ENCODE assay signal across 32 cellular contexts in genomic region chr15:32842081-32842480, GRCh38.
"Had no signal": no experiment of that assay in that cellular context is flagged by ENCODE, and none has a peak within 500 bp of the region (broad histone marks: within the 10 kb centered on the region; RNA-seq: fewer than 3 reads in every experiment).

No MANE protein-coding gene starts in this region.

- H3K4me2 ChIP-seq: SK-N-SH had no signal

- H3K27me3 Mint-ChIP-seq: activated naive CD8-positive, alpha-beta T cell treated with anti-CD3 and anti-CD28 coated beads for 36 hours; central memory CD8-positive, alpha-beta T cell had no signal

- H3K4me3 ChIP-seq: cardiac muscle cell, MG63, Peyer's patch, SJSA1 had no signal

- H3K4me1 Mint-ChIP-seq: activated naive CD4-positive, alpha-beta T cell treated with anti-CD3 and anti-CD28 coated beads, Interleukin-2, amount 10 ng/mL, durations not matched to agents 7 days and 5 days; activated naive CD8-positive, alpha-beta T cell treated with anti-CD3 and anti-CD28 coated beads for 36 hours; central memory CD8-positive, alpha-beta T cell had no signal

- H3K27ac ChIP-seq: cardiac muscle cell, Peyer's patch, SJSA1 had no signal

- H3K27ac Mint-ChIP-seq: activated CD4-positive, alpha-beta memory T cell treated with anti-CD3 and anti-CD28 coated beads for 36 hours; activated naive CD4-positive, alpha-beta T cell treated with anti-CD3 and anti-CD28 coated beads, Interleukin-2, amount 10 ng/mL, durations not matched to agents 7 days and 5 days; activated naive CD8-positive, alpha-beta T cell treated with anti-CD3 and anti-CD28 coated beads for 36 hours; activated T-helper 1 cell treated with anti-CD3 and anti-CD28 coated beads, Interleukin-12 subunit alpha, Interleukin-12 subunit beta, Interleukin-2, Interleukin-4 antibody, amounts not matched to agents 30 ng/mL and 10 ng/mL and 1 ng/mL, durations not matched to agents 14 hours and 24 hours and 36 hours; T-helper 1 cell treated with Interleukin-12 subunit alpha and Interleukin-12 subunit beta and Interleukin-4 antibody, amounts not matched to agents 30 μg/mL and 1 μg/mL, for 36 hours; T-helper 2 cell treated with Interferon-gamma antibody and Interleukin-4, amounts not matched to agents 5 μg/mL and 100 μg/mL, for 36 hours had no signal

- H3K9me3 Mint-ChIP-seq: activated naive CD4-positive, alpha-beta T cell treated with anti-CD3 and anti-CD28 coated beads, Interleukin-2, amount 10 ng/mL, durations not matched to agents 7 days and 5 days; activated T-cell treated with anti-CD3 and anti-CD28 coated beads, Interleukin-2, amount 50 U/mL, for 4 hours; activated T-helper 1 cell treated with anti-CD3 and anti-CD28 coated beads, Interleukin-12 subunit alpha, Interleukin-12 subunit beta, Interleukin-2, Interleukin-4 antibody, amounts not matched to agents 30 ng/mL and 10 ng/mL and 1 ng/mL, durations not matched to agents 14 hours and 24 hours and 36 hours; central memory CD8-positive, alpha-beta T cell; T-helper 1 cell treated with Interleukin-12 subunit alpha and Interleukin-12 subunit beta and Interleukin-4 antibody, amounts not matched to agents 30 μg/mL and 1 μg/mL, for 36 hours; T-helper 2 cell treated with Interferon-gamma antibody and Interleukin-4, amounts not matched to agents 5 μg/mL and 100 μg/mL, for 36 hours had no signal

- ATAC-seq: activated T-cell treated with anti-CD3 and anti-CD28 coated beads, Interleukin-2, amount 50 U/mL, for 4 hours; PC-3 had no signal

- H3K36me3 Mint-ChIP-seq: activated CD4-positive, alpha-beta memory T cell treated with anti-CD3 and anti-CD28 coated beads for 36 hours; activated naive CD4-positive, alpha-beta T cell treated with anti-CD3 and anti-CD28 coated beads, Interleukin-2, amount 10 ng/mL, durations not matched to agents 7 days and 5 days; activated naive CD8-positive, alpha-beta T cell treated with anti-CD3 and anti-CD28 coated beads for 36 hours had no signal

- H3K4me1 ChIP-seq: Peyer's patch had no signal

- H3K27me3 ChIP-seq: cardiac muscle cell, MG63, Peyer's patch, SJSA1 had no signal

- DNase-seq: activated CD4-positive, alpha-beta memory T cell treated with anti-CD3 and anti-CD28 coated beads for 36 hours; activated CD4-positive, alpha-beta T cell treated with anti-CD3 and anti-CD28 coated beads, Interleukin-2, amount 50 U/mL, for 1 hour; activated CD8-positive, alpha-beta memory T cell treated with anti-CD3 and anti-CD28 coated beads, Interleukin-2, amount 50 U/mL, for 4 hours; activated gamma-delta T cell treated with Interleukin-2 at 50 U/mL for 16 hours; activated naive CD4-positive, alpha-beta T cell treated with anti-CD3 and anti-CD28 coated beads, Interleukin-2, amount 10 ng/mL, durations not matched to agents 7 days and 5 days; activated naive CD8-positive, alpha-beta T cell treated with anti-CD3 and anti-CD28 coated beads for 36 hours; activated T-cell treated with anti-CD3 and anti-CD28 coated beads for 4 hours; activated T-cell treated with anti-CD3 and anti-CD28 coated beads, Interleukin-2, amount 50 U/mL, for 4 hours; amniotic stem cell; aorta; Kasumi-1; MG63; NCI-H1048; NCI-H1105 treated with DMSO at 0.1 percent for 48 hours; NCI-H1436 treated with DMSO at 0.1 percent for 48 hours; NCI-H1694 treated with DMSO at 0.1 percent for 48 hours; NCI-H2029; NCI-H510A; NCI-H526; NCI-H748 treated with DMSO at 0.1 percent for 48 hours; NK-92 treated with Interleukin-12 subunit alpha and Interleukin-12 subunit beta, amount 100 ng/mL, for 24 hours; PC-3; Peyer's patch; RPMI8226; SHP77 treated with DMSO at 0.1 percent for 48 hours; SK-N-SH had no signal

- H3K9me3 ChIP-seq: MG63, Peyer's patch, SJSA1, SK-N-SH had no signal

- H3K36me3 ChIP-seq: cardiac muscle cell, MG63, Peyer's patch had no signal

- H3K4me3 Mint-ChIP-seq: activated CD4-positive, alpha-beta memory T cell treated with anti-CD3 and anti-CD28 coated beads for 36 hours; activated naive CD4-positive, alpha-beta T cell treated with anti-CD3 and anti-CD28 coated beads, Interleukin-2, amount 10 ng/mL, durations not matched to agents 7 days and 5 days; activated naive CD8-positive, alpha-beta T cell treated with anti-CD3 and anti-CD28 coated beads for 36 hours; activated T-cell treated with anti-CD3 and anti-CD28 coated beads, Interleukin-2, amount 50 U/mL, for 4 hours; activated T-helper 1 cell treated with anti-CD3 and anti-CD28 coated beads, Interleukin-12 subunit alpha, Interleukin-12 subunit beta, Interleukin-2, Interleukin-4 antibody, amounts not matched to agents 30 ng/mL and 10 ng/mL and 1 ng/mL, durations not matched to agents 14 hours and 24 hours and 36 hours; central memory CD8-positive, alpha-beta T cell; T-helper 1 cell treated with Interleukin-12 subunit alpha and Interleukin-12 subunit beta and Interleukin-4 antibody, amounts not matched to agents 30 μg/mL and 1 μg/mL, for 36 hours; T-helper 2 cell treated with Interferon-gamma antibody and Interleukin-4, amounts not matched to agents 5 μg/mL and 100 μg/mL, for 36 hours had no signal
